ENCODE assay signal across 21 cellular contexts in genomic region chr22:19901577-19902244, GRCh38. TPM values are rescaled to one million over a fixed set of nuclear protein-coding genes. Genes with fewer than 3 reads are reported as not detected.
A peak's percentile ranks its signal among the peaks of the same experiment; 100 is the strongest.
DNase-seq lines count a peak whose midpoint lies in the region; ATAC-seq and TF ChIP-seq lines count a peak whose summit lies in the region.
"Had no signal": no experiment of that assay in that cellular context is flagged by ENCODE, and none has a peak within 500 bp of the region (broad histone marks: within the 10 kb centered on the region; RNA-seq: fewer than 3 reads in every experiment).

No MANE protein-coding gene starts in this region.

- TF ChIP-seq POLR2A in heart left ventricle (IDR thresholded peaks at IDR 0.05): no peak

- H3K36me3 ChIP-seq in SJCRH30 (no peaks in the 10 kb centered on the region), heart left ventricle (peaks cover 0 to 50% (median 23%) of the 10 kb centered on the region in 9 donors)

- H3K9me3 ChIP-seq in SJCRH30 (replicated peaks) (no peaks in the 10 kb centered on the region), heart left ventricle (no peaks in the 10 kb centered on the region)
- H3K9me3 ChIP-seq: BE2C had no signal

- H3K4me1 ChIP-seq in SJCRH30 (peaks cover 41% of the 10 kb centered on the region), heart left ventricle (no peaks in the 10 kb centered on the region), foreskin keratinocyte (no peaks in the 10 kb centered on the region)

- DNase-seq in activated CD8-positive, alpha-beta memory T cell treated with anti-CD3 and anti-CD28 coated beads, Interleukin-2, amount 10 ng/mL, durations not matched to agents 7 days and 5 days: no peak
- DNase-seq in activated CD8-positive, alpha-beta memory T cell treated with anti-CD3 and anti-CD28 coated beads, Interleukin-2, amount 50 U/mL, for 48 hours: no peak
- DNase-seq in SJCRH30 (no peak), glutamatergic neuron (no peak), osteocyte (ENCODE audit: extremely low spot score, unreplicated experiment) (no peak), heart left ventricle (no peak), foreskin keratinocyte (no peak)
- no peak for DNase-seq in stimulated activated naive CD8-positive, alpha-beta T cell treated with anti-CD3 and anti-CD28 coated beads, Interleukin-15, Interleukin-2, amounts not matched to agents 100 U/mL and 50 U/mL, for 24 hours
- DNase-seq: ACHN; BE2C; CD4-positive, CD25-positive, alpha-beta regulatory T cell; GOT3; KBM-7; MM.1S; NCI-H2029 treated with DMSO at 0.1 percent for 48 hours; NCI-H446 treated with DMSO at 0.1 percent for 48 hours; NCI-H526; PC-9; Right ventricle myocardium superior had no signal

- intact Hi-C loops in heart left ventricle (cut with DNase I): no loop called here

- H3K27ac Mint-ChIP-seq in activated CD8-positive, alpha-beta memory T cell treated with anti-CD3 and anti-CD28 coated beads, Interleukin-2, amount 10 ng/mL, durations not matched to agents 7 days and 5 days: peak overlapping the region; percentile 40
- H3K27ac Mint-ChIP-seq in glutamatergic neuron (ENCODE audit: unreplicated experiment) (peak overlapping the region; percentile 87), osteocyte (ENCODE audit: unreplicated experiment) (peak overlapping the region; percentile 69)
- H3K27ac Mint-ChIP-seq: CD4-positive, CD25-positive, alpha-beta regulatory T cell had no signal

- TF ChIP-seq CTCF in glutamatergic neuron (IDR thresholded peaks at IDR 0.05; ENCODE audit: partially characterized antibody, unreplicated experiment): no peak
- no peak for TF ChIP-seq CTCF in osteocyte (IDR thresholded peaks at IDR 0.05)
- no peak for TF ChIP-seq CTCF in heart left ventricle (IDR thresholded peaks at IDR 0.05)
- TF ChIP-seq CTCF in foreskin keratinocyte (conservative IDR thresholded peaks at IDR 0.05): no peak

- 86 to 94% (median 92%) methylated on average over 11 of the region's 11 CpGs for WGBS in heart left ventricle, 4 donors

- peak overlapping the region; percentile 28 for H3K4me3 ChIP-seq in SJCRH30
- no peak overlapping the region for H3K4me3 ChIP-seq in heart left ventricle
- H3K4me3 ChIP-seq: PC-9 had no signal

- H3K27me3 ChIP-seq in SJCRH30 (no peaks in the 10 kb centered on the region), heart left ventricle (no peaks in the 10 kb centered on the region), foreskin keratinocyte (no peaks in the 10 kb centered on the region)
- H3K27me3 ChIP-seq: BE2C had no signal

- no peak overlapping the region for H3K4me3 Mint-ChIP-seq in activated CD8-positive, alpha-beta memory T cell treated with anti-CD3 and anti-CD28 coated beads, Interleukin-2, amount 10 ng/mL, durations not matched to agents 7 days and 5 days
- H3K4me3 Mint-ChIP-seq in glutamatergic neuron (ENCODE audit: unreplicated experiment) (peak overlapping the region; percentile 77), osteocyte (ENCODE audit: unreplicated experiment) (no peak overlapping the region)
- H3K4me3 Mint-ChIP-seq: CD4-positive, CD25-positive, alpha-beta regulatory T cell had no signal

- H3K27ac ChIP-seq in SJCRH30 (peak overlapping the region; percentile 74), heart left ventricle (no peak overlapping the region), foreskin keratinocyte (no peak overlapping the region)
- H3K27ac ChIP-seq: 22Rv1, PC-9 had no signal

- H3K9me3 Mint-ChIP-seq in activated CD8-positive, alpha-beta memory T cell treated with anti-CD3 and anti-CD28 coated beads, Interleukin-2, amount 10 ng/mL, durations not matched to agents 7 days and 5 days (ENCODE audit: low read depth): no peaks in the 10 kb centered on the region
- H3K9me3 Mint-ChIP-seq in glutamatergic neuron (ENCODE audit: unreplicated experiment) (peaks cover 7% of the 10 kb centered on the region), osteocyte (ENCODE audit: unreplicated experiment) (no peaks in the 10 kb centered on the region)
- H3K9me3 Mint-ChIP-seq: CD4-positive, CD25-positive, alpha-beta regulatory T cell had no signal

- no peaks in the 10 kb centered on the region for H3K4me1 Mint-ChIP-seq in activated CD8-positive, alpha-beta memory T cell treated with anti-CD3 and anti-CD28 coated beads, Interleukin-2, amount 10 ng/mL, durations not matched to agents 7 days and 5 days
- H3K4me1 Mint-ChIP-seq in glutamatergic neuron (ENCODE audit: low read depth, unreplicated experiment): peaks cover 32% of the 10 kb centered on the region
- H3K4me1 Mint-ChIP-seq in osteocyte (ENCODE audit: unreplicated experiment): peaks cover 53% of the 10 kb centered on the region

- CTCF ChIA-PET in activated CD8-positive, alpha-beta memory T cell treated with anti-CD3 and anti-CD28 coated beads, Interleukin-2, amount 10 ng/mL, durations not matched to agents 7 days and 5 days (lab: Charles Lee): interaction anchor here (1.6 to 6.2 kb wide), 3 partner anchors 9 to 171 kb away, joined by 4 to 35 read pairs (median 9); no protein-coding TSS in a partner anchor

- H3K27me3 Mint-ChIP-seq in activated CD8-positive, alpha-beta memory T cell treated with anti-CD3 and anti-CD28 coated beads, Interleukin-2, amount 10 ng/mL, durations not matched to agents 7 days and 5 days: no peaks in the 10 kb centered on the region
- H3K27me3 Mint-ChIP-seq in glutamatergic neuron (ENCODE audit: unreplicated experiment) (peaks cover 5% of the 10 kb centered on the region), osteocyte (ENCODE audit: unreplicated experiment) (no peaks in the 10 kb centered on the region)
- H3K27me3 Mint-ChIP-seq: CD4-positive, CD25-positive, alpha-beta regulatory T cell had no signal

- ATAC-seq in activated CD8-positive, alpha-beta memory T cell treated with anti-CD3 and anti-CD28 coated beads, Interleukin-2, amount 10 ng/mL, durations not matched to agents 7 days and 5 days: no peak
- no peak for ATAC-seq in heart left ventricle
- no peak for ATAC-seq in foreskin keratinocyte
- ATAC-seq in stimulated activated naive CD8-positive, alpha-beta T cell treated with anti-CD3 and anti-CD28 coated beads, Interleukin-15, Interleukin-2, amounts not matched to agents 100 U/mL and 50 U/mL, for 24 hours: no peak
- ATAC-seq: HCT116 had no signal

- no peaks in the 10 kb centered on the region for H3K36me3 Mint-ChIP-seq in activated CD8-positive, alpha-beta memory T cell treated with anti-CD3 and anti-CD28 coated beads, Interleukin-2, amount 10 ng/mL, durations not matched to agents 7 days and 5 days
- H3K36me3 Mint-ChIP-seq in glutamatergic neuron (ENCODE audit: unreplicated experiment): no peaks in the 10 kb centered on the region
- H3K36me3 Mint-ChIP-seq in osteocyte (ENCODE audit: unreplicated experiment): no peaks in the 10 kb centered on the region

RNA-seq across cellular contexts. Expression of gene COMT, which starts 39.9 kb away (rescaled TPM):
- total RNA-seq in activated CD8-positive, alpha-beta memory T cell treated with anti-CD3 and anti-CD28 coated beads, Interleukin-2, amount 10 ng/mL, durations not matched to agents 7 days and 5 days: 10 to 100 TPM; 92.6 to 95.3 TPM
- 69.2 and 74.6 TPM in 2 replicates for total RNA-seq in SJCRH30 (2014; rRNA removed; shearing (Covaris generic))
- total RNA-seq in glutamatergic neuron (ENCODE audit: unreplicated experiment) (34.8 TPM), osteocyte (92.1 and 94.1 TPM in 2 replicates), heart left ventricle (100 to 1,000 TPM in 8 of 9 donors, 10 to 100 TPM in 1; 69.7 to 195 (median 119) TPM), foreskin keratinocyte (143 and 146 TPM in 2 replicates)
- polyA plus RNA-seq in heart left ventricle (100 to 1,000 TPM in 1 of 2 donors, 10 to 100 TPM in 1; 84.7 to 249 TPM), foreskin keratinocyte (210 and 236 TPM in 2 replicates)

RNA-seq across cellular contexts. Expression of gene TXNRD2, which starts 39.9 kb away (rescaled TPM):
- 10 to 100 TPM; 20.5 to 23.1 TPM for total RNA-seq in activated CD8-positive, alpha-beta memory T cell treated with anti-CD3 and anti-CD28 coated beads, Interleukin-2, amount 10 ng/mL, durations not matched to agents 7 days and 5 days
- 17.0 and 17.2 TPM in 2 replicates for total RNA-seq in SJCRH30 (2014; rRNA removed; shearing (Covaris generic))
- total RNA-seq in glutamatergic neuron (ENCODE audit: unreplicated experiment) (6.4 TPM), osteocyte (12.6 and 13.1 TPM in 2 replicates), heart left ventricle (10 to 100 TPM; 23.5 to 42.5 (median 33.5) TPM), foreskin keratinocyte (24.2 and 28.8 TPM in 2 replicates)
- polyA plus RNA-seq in heart left ventricle (10 to 100 TPM; 23.4 to 60.2 TPM), foreskin keratinocyte (30.1 and 38.9 TPM in 2 replicates)

RNA-seq across cellular contexts. Expression of gene GNB1L, which starts 47.0 kb away (rescaled TPM):
- 10 to 100 TPM; 13.7 to 14.7 TPM for total RNA-seq in activated CD8-positive, alpha-beta memory T cell treated with anti-CD3 and anti-CD28 coated beads, Interleukin-2, amount 10 ng/mL, durations not matched to agents 7 days and 5 days
- 12.3 and 12.6 TPM in 2 replicates for total RNA-seq in SJCRH30 (2014; rRNA removed; shearing (Covaris generic))
- total RNA-seq in glutamatergic neuron (ENCODE audit: unreplicated experiment) (5.0 TPM), osteocyte (6.0 and 6.1 TPM in 2 replicates), heart left ventricle (1 to 10 TPM; 1.9 to 3.7 (median 2.4) TPM), foreskin keratinocyte (8.2 and 12.2 TPM in 2 replicates)
- polyA plus RNA-seq in heart left ventricle (1 to 10 TPM; 1.6 to 9.2 TPM), foreskin keratinocyte (14.8 and 16.4 TPM in 2 replicates)

RNA-seq across cellular contexts. Expression of gene RTL10, which starts 47.0 kb away (rescaled TPM):
- 10 to 100 TPM; 12.8 to 15.9 TPM for total RNA-seq in activated CD8-positive, alpha-beta memory T cell treated with anti-CD3 and anti-CD28 coated beads, Interleukin-2, amount 10 ng/mL, durations not matched to agents 7 days and 5 days
- total RNA-seq in SJCRH30 (2014; rRNA removed; shearing (Covaris generic)): 16.2 and 19.1 TPM in 2 replicates
- 12.1 TPM for total RNA-seq in glutamatergic neuron (ENCODE audit: unreplicated experiment)
- 28.5 and 30.4 TPM in 2 replicates for total RNA-seq in osteocyte
- 10 to 100 TPM in 3 of 9 donors, 1 to 10 TPM in 6; 5.1 to 11.6 (median 7.7) TPM for total RNA-seq in heart left ventricle
- polyA plus RNA-seq in heart left ventricle: 1 to 10 TPM; 4.6 to 4.9 TPM
- total RNA-seq in foreskin keratinocyte: 21.9 and 24.7 TPM in 2 replicates
- 18.0 and 18.1 TPM in 2 replicates for polyA plus RNA-seq in foreskin keratinocyte
